Comparison of ENCODE assay signal across 20 cellular contexts in the genomic region with DNA sequence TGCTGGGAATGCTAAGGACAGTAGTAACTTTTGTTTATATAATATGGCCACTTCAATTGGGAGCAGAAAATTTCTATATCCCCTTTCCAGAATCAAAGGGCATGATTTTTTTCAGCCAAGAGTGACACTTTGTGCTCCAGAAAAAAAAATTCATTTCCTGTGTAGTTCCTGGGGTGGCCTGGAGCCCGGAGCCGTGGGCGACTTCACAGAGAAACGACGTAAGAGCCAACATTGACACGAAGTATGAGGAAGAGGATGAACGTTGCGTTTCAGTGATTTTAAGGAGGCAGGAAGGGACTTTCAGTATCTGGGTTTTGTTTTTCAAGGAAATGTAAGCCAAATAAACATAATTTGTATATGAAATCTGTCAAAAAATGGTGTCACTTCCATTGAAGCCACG.
"Had no signal": no experiment of that assay in that cellular context is flagged by ENCODE, and none has a peak within 500 bp of the region (broad histone marks: within the 10 kb centered on the region; RNA-seq: fewer than 3 reads in every experiment).

No MANE protein-coding gene starts in this region.

- H3K9me3 ChIP-seq: colonic mucosa, esophagus squamous epithelium, ovary, prostate gland, thyroid gland had no signal

- DNase-seq: activated CD4-positive, alpha-beta T cell treated with anti-CD3 and anti-CD28 coated beads for 1 hour; activated CD4-positive, alpha-beta T cell treated with anti-CD3 and anti-CD28 coated beads, Interleukin-2, amount 50 U/mL, for 1 hour; activated CD8-positive, alpha-beta T cell treated with anti-CD3 and anti-CD28 coated beads, Interleukin-2, amount 10 ng/mL, durations not matched to agents 7 days and 5 days; activated gamma-delta T cell treated with Interleukin-2 at 50 U/mL for 16 hours; activated T-cell treated with anti-CD3 and anti-CD28 coated beads, Interleukin-2, amount 50 U/mL, for 1 hour; brain microvascular endothelial cell; colonic mucosa; esophagus squamous epithelium; foreskin keratinocyte; hypothalamus; naive thymus-derived CD8-positive, alpha-beta T cell; ovary; stimulated activated CD4-positive, alpha-beta T cell treated with anti-CD3 and anti-CD28 coated beads, Interleukin-12 subunit alpha, Interleukin-12 subunit beta, amount 100 ng/mL, for 4 hours; stimulated activated CD4-positive, alpha-beta T cell treated with anti-CD3 and anti-CD28 coated beads, Interleukin-4, amount 100 ng/mL, for 4 hours; stimulated activated naive CD8-positive, alpha-beta T cell treated with anti-CD3 and anti-CD28 coated beads, Interleukin-15, Interleukin-2, amounts not matched to agents 100 U/mL and 50 U/mL, for 24 hours; substantia nigra; T-helper 1 cell; thyroid gland had no signal

- H3K4me3 ChIP-seq: colonic mucosa, esophagus squamous epithelium, lung, ovary, prostate gland, thyroid gland had no signal

- H3K4me1 ChIP-seq: colonic mucosa, foreskin keratinocyte, prostate gland had no signal

- H3K27me3 ChIP-seq: brain microvascular endothelial cell, colonic mucosa, esophagus squamous epithelium, foreskin keratinocyte, ovary, thyroid gland had no signal

- H3K27ac ChIP-seq: brain microvascular endothelial cell, colonic mucosa, esophagus squamous epithelium, foreskin keratinocyte, ovary, prostate gland had no signal

- ATAC-seq: activated CD8-positive, alpha-beta T cell treated with anti-CD3 and anti-CD28 coated beads, Interleukin-2, amount 10 ng/mL, durations not matched to agents 7 days and 5 days; foreskin keratinocyte; naive thymus-derived CD8-positive, alpha-beta T cell; stimulated activated naive CD8-positive, alpha-beta T cell treated with anti-CD3 and anti-CD28 coated beads, Interleukin-15, Interleukin-2, amounts not matched to agents 100 U/mL and 50 U/mL, for 24 hours had no signal

- H3K36me3 ChIP-seq: colonic mucosa, ovary, prostate gland had no signal
